Comparison of ENCODE assay signal across 14 cellular contexts in the genomic region with DNA sequence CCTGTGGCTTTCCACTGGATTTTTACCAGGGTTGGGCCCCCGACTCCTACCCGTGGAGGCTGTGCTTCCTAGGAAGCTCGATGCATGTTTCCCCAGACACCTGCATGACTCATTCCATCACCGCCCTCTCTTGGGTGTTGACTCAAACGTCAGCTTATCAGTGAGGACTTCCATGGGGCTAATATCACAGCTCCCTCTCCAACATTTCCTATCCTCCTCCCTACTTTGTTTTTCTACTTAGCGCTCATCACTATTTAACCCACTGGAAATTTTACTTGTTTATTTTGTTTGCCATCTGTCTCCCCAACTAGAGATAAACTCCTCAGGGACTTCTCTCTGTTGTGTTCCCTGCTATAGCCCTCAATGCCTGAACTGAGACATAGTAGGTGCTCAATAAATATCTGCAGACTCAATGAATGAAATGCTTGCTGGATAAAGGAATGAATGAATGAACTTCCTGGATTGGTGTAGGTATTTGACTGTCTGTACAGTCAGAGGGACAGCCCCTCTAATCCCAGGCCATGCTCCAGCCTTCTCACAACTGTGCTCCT. TPM values are rescaled to one million over a fixed set of nuclear protein-coding genes. Genes with fewer than 3 reads are reported as not detected.
A peak's percentile ranks its signal among the peaks of the same experiment; 100 is the strongest.
DNase-seq lines count a peak whose midpoint lies in the region; ATAC-seq and TF ChIP-seq lines count a peak whose summit lies in the region.
"Had no signal": no experiment of that assay in that cellular context is flagged by ENCODE, and none has a peak within 500 bp of the region (broad histone marks: within the 10 kb centered on the region; RNA-seq: fewer than 3 reads in every experiment).

No MANE protein-coding gene starts in this region.

- no peak overlapping the region for H3K27ac Mint-ChIP-seq in CD4-positive, alpha-beta memory T cell
- H3K27ac Mint-ChIP-seq: activated naive CD4-positive, alpha-beta T cell treated with anti-CD3 and anti-CD28 coated beads, Interleukin-2, amount 50 U/mL, for 24 hours had no signal

- no peak for TF ChIP-seq EP300 in Ishikawa (IDR thresholded peaks at IDR 0.05; ENCODE audit: borderline replicate concordance)
- TF ChIP-seq EP300 in gastroesophageal sphincter (IDR thresholded peaks at IDR 0.05), result no peak

- CTCF ChIA-PET in CD4-positive, alpha-beta memory T cell (lab: Charles Lee; ENCODE audit: partially characterized antibody), result no interaction called here

- H3K4me1 Mint-ChIP-seq in CD4-positive, alpha-beta memory T cell, result peaks cover 0 to 2% (median 0%) of the 10 kb centered on the region in 4 donors
- H3K4me1 Mint-ChIP-seq: activated naive CD4-positive, alpha-beta T cell treated with anti-CD3 and anti-CD28 coated beads, Interleukin-2, amount 50 U/mL, for 24 hours had no signal

- 62 to 81% methylated on average over 4 to 6 of the region's 6 CpGs for WGBS in gastroesophageal sphincter (ENCODE audit: low coverage in 1 of 2), 2 donors

- H3K27me3 ChIP-seq in breast epithelium (no peaks in the 10 kb centered on the region), gastroesophageal sphincter (no peaks in the 10 kb centered on the region)
- no peaks in the 10 kb centered on the region for H3K27me3 ChIP-seq in CD4-positive, alpha-beta memory T cell (ENCODE audit: insufficient read depth, low read length)
- H3K27me3 ChIP-seq: SJSA1, testis had no signal

- H3K27me3 Mint-ChIP-seq in CD4-positive, alpha-beta memory T cell, result peaks cover 1 to 3% of the 10 kb centered on the region in 2 donors

- intact Hi-C loops in breast epithelium (cut with DNase I; ENCODE audit: low total_unique reads), result no loop called here
- intact Hi-C loops in CD4-positive, alpha-beta memory T cell (cut with micrococcal nuclease), result no loop called here

- ATAC-seq in gastroesophageal sphincter, result no peak

- H3K9me3 ChIP-seq in breast epithelium (no peaks in the 10 kb centered on the region), gastroesophageal sphincter (no peaks in the 10 kb centered on the region)
- no peaks in the 10 kb centered on the region for H3K9me3 ChIP-seq in CD4-positive, alpha-beta memory T cell (ENCODE audit: control insufficient read depth in 1 of 2, low read length in 2 of 2)
- H3K9me3 ChIP-seq: SJSA1, testis had no signal

- H3K27ac ChIP-seq in breast epithelium, result peak overlapping the region; percentile 62 to 92
- H3K27ac ChIP-seq in gastroesophageal sphincter, result peak overlapping the region in 2 of 4 donors; percentile 10 to 64
- no peak overlapping the region for H3K27ac ChIP-seq in CD4-positive, alpha-beta memory T cell (ENCODE audit: low read depth, low read length)
- H3K27ac ChIP-seq: HL-60, SJSA1, testis had no signal

- H3K4me3 ChIP-seq in breast epithelium, result no peak overlapping the region
- H3K4me3 ChIP-seq in gastroesophageal sphincter, result no peak overlapping the region
- no peak overlapping the region for H3K4me3 ChIP-seq in CD4-positive, alpha-beta memory T cell (ENCODE audit: low read length in 2 of 2)
- H3K4me3 ChIP-seq: SJSA1, testis had no signal

- peak; percentile 34 for DNase-seq in COLO668 (lab: John Stamatoyannopoulos, UW; ENCODE audit: unreplicated experiment)
- no peak for DNase-seq in breast epithelium (ENCODE audit: low spot score in 2 of 2)
- peak; percentile 20 to 42 for DNase-seq in lung microvascular endothelial cell (ENCODE audit: low read depth in 2 of 2)
- no peak for DNase-seq in activated effector memory CD4-positive, alpha-beta T cell treated with anti-CD3 and anti-CD28 coated beads, Interleukin-2, amount 50 U/mL, for 16 hours
- DNase-seq in CD4-positive, alpha-beta memory T cell, result no peak
- DNase-seq in KG1 (lab: John Stamatoyannopoulos, UW), result no peak
- DNase-seq: activated CD4-positive, alpha-beta T cell treated with anti-CD3 and anti-CD28 coated beads, Interleukin-2, amount 50 U/mL, for 4 hours; NCI-H2029; testis had no signal

- no peaks in the 10 kb centered on the region for H3K9me3 Mint-ChIP-seq in CD4-positive, alpha-beta memory T cell
- H3K9me3 Mint-ChIP-seq: activated naive CD4-positive, alpha-beta T cell treated with anti-CD3 and anti-CD28 coated beads, Interleukin-2, amount 50 U/mL, for 24 hours had no signal

- TF ChIP-seq CTCF in breast epithelium (IDR thresholded peaks at IDR 0.05) (no peak), gastroesophageal sphincter (IDR thresholded peaks at IDR 0.05) (no peak)

- peak; percentile 49; the same call in 1 of the 2 replicates for TF ChIP-seq RAD21 in Ishikawa (IDR thresholded peaks at IDR 0.05; ENCODE audit: low read depth)

- no peaks in the 10 kb centered on the region for H3K36me3 ChIP-seq in breast epithelium
- no peaks in the 10 kb centered on the region for H3K36me3 ChIP-seq in gastroesophageal sphincter
- H3K36me3 ChIP-seq in CD4-positive, alpha-beta memory T cell (ENCODE audit: insufficient read depth, low read length), result no peaks in the 10 kb centered on the region
- H3K36me3 ChIP-seq: SJSA1 had no signal

- H3K36me3 Mint-ChIP-seq in CD4-positive, alpha-beta memory T cell, result no peaks in the 10 kb centered on the region
- H3K36me3 Mint-ChIP-seq: activated naive CD4-positive, alpha-beta T cell treated with anti-CD3 and anti-CD28 coated beads, Interleukin-2, amount 50 U/mL, for 24 hours had no signal

- peaks cover 0 to 9% of the 10 kb centered on the region in 2 donors for H3K4me1 ChIP-seq in breast epithelium
- H3K4me1 ChIP-seq in gastroesophageal sphincter, result peaks cover 0 to 20% (median 13%) of the 10 kb centered on the region in 3 donors
- H3K4me1 ChIP-seq in CD4-positive, alpha-beta memory T cell (ENCODE audit: insufficient read depth, low read length), result no peaks in the 10 kb centered on the region

- peak overlapping the region in 1 of 8 donors; percentile 27 for H3K4me3 Mint-ChIP-seq in CD4-positive, alpha-beta memory T cell
- H3K4me3 Mint-ChIP-seq: activated naive CD4-positive, alpha-beta T cell treated with anti-CD3 and anti-CD28 coated beads, Interleukin-2, amount 50 U/mL, for 24 hours had no signal

- no peak for TF ChIP-seq POLR2A in breast epithelium (IDR thresholded peaks at IDR 0.05)
- TF ChIP-seq POLR2A in gastroesophageal sphincter (IDR thresholded peaks at IDR 0.05), result no peak

- POLR2A ChIA-PET in CD4-positive, alpha-beta memory T cell (lab: Charles Lee; ENCODE audit: partially characterized antibody), result no interaction called here

TF ChIP-seq in Ishikawa, 13 proteins besides CTCF, POLR2A, EP300 and RAD21:
- no peak for TF ChIP-seq NFIC (IDR thresholded peaks at IDR 0.05)
TF ChIP-seq in Ishikawa: peak in this region for 0.

RNA-seq across cellular contexts. Expression of gene EPCAM, which starts 55.9 kb away (rescaled TPM):
- total RNA-seq in breast epithelium (10 to 100 TPM in 2 of 3 donors, under 1 TPM in 1; 0.48 to 50.3 (median 39.3) TPM), lung microvascular endothelial cell (0.20 and 0.22 TPM in 2 replicates), gastroesophageal sphincter (1 to 10 TPM in 1 of 4 donors, under 1 TPM in 1, not detected in 2; 0.54 to 6.1 TPM)
- total RNA-seq in CD4-positive, alpha-beta memory T cell, result not detected
- polyA plus RNA-seq in CD4-positive, alpha-beta memory T cell, result not detected

Comparison
In these comparisons a context has a peak if more than half of its experiments do, and no peak if none do; other contexts are left out.
1. DNase-seq: peak in COLO668 (single experiment) and lung microvascular endothelial cell (2 of 2); none in breast epithelium (0 of 2), activated effector memory CD4-positive, alpha-beta T cell treated with anti-CD3 and anti-CD28 coated beads, Interleukin-2, amount 50 U/mL, for 16 hours (single experiment), CD4-positive, alpha-beta memory T cell (0 of 5) and KG1 (single experiment).